ENCODE assay signal across 8 cellular contexts in genomic region chr1:77126309-77126708, GRCh38.
DNase-seq lines count a peak whose midpoint lies in the region; ATAC-seq, FAIRE-seq and TF ChIP-seq lines count a peak whose summit lies in the region.

No MANE protein-coding gene starts in this region.

- H3K4me3 Mint-ChIP-seq in activated T-cell treated with anti-CD3 and anti-CD28 coated beads, Interleukin-2, amount 50 U/mL, for 72 hours, result no peak overlapping the region
- no peak overlapping the region for H3K4me3 Mint-ChIP-seq in nephron

- DNase-seq in activated T-cell treated with anti-CD3 and anti-CD28 coated beads, Interleukin-2, amount 50 U/mL, for 72 hours, result peak in 1 of 2 donors; percentile 9
- no peak for DNase-seq in activated T-cell treated with anti-CD3 and anti-CD28 coated beads for 4 hours
- peak; percentile 69 for DNase-seq in M059J (ENCODE audit: low read depth)
- peak; percentile 50 for DNase-seq in RCC 7860 (ENCODE audit: low spot score)
- peak; percentile 35 for DNase-seq in epidermal melanocyte (ENCODE audit: insufficient read length, low spot score)
- DNase-seq in NCI-H2029 (lab: John Stamatoyannopoulos, UW), result no peak

- no peaks in the 10 kb centered on the region for H3K9me3 Mint-ChIP-seq in activated T-cell treated with anti-CD3 and anti-CD28 coated beads, Interleukin-2, amount 50 U/mL, for 72 hours
- H3K9me3 Mint-ChIP-seq in nephron, result no peaks in the 10 kb centered on the region

- H3K27ac Mint-ChIP-seq in activated T-cell treated with anti-CD3 and anti-CD28 coated beads, Interleukin-2, amount 50 U/mL, for 72 hours, result peak overlapping the region; percentile 20
- no peak overlapping the region for H3K27ac Mint-ChIP-seq in nephron

- peaks cover 0 to 2% of the 10 kb centered on the region in 2 donors for H3K36me3 Mint-ChIP-seq in activated T-cell treated with anti-CD3 and anti-CD28 coated beads, Interleukin-2, amount 50 U/mL, for 72 hours (ENCODE audit: insufficient read depth in 2 of 2)
- no peaks in the 10 kb centered on the region for H3K36me3 Mint-ChIP-seq in nephron (ENCODE audit: low read depth)

- TF ChIP-seq CTCF in nephron (IDR thresholded peaks at IDR 0.05; ENCODE audit: unreplicated experiment in 3 of 3), result peak; percentile 68 to 78 (median 78)

- FAIRE-seq in RCC 7860 (lab: Jason Lieb, UNC), result peak; percentile 40

- no peaks in the 10 kb centered on the region for H3K4me1 Mint-ChIP-seq in activated T-cell treated with anti-CD3 and anti-CD28 coated beads, Interleukin-2, amount 50 U/mL, for 72 hours (ENCODE audit: low read depth)
- peaks cover 11% of the 10 kb centered on the region for H3K4me1 Mint-ChIP-seq in nephron

- no peaks in the 10 kb centered on the region for H3K27me3 Mint-ChIP-seq in activated T-cell treated with anti-CD3 and anti-CD28 coated beads, Interleukin-2, amount 50 U/mL, for 72 hours (ENCODE audit: low read depth)
- no peaks in the 10 kb centered on the region for H3K27me3 Mint-ChIP-seq in nephron (ENCODE audit: low read depth)

- ATAC-seq in activated T-cell treated with anti-CD3 and anti-CD28 coated beads, Interleukin-2, amount 50 U/mL, for 72 hours (replicated peaks in 1 of 2), result peak in 1 of 2 donors; percentile 57
- peak; percentile 74 for ATAC-seq in GM21737 (IDR thresholded peaks at IDR 0.05; ENCODE audit: unreplicated experiment)

Comparison
In these comparisons a context has a peak if more than half of its experiments do, and no peak if none do; other contexts are left out.
1. DNase-seq: peak in M059J (single experiment), RCC 7860 (single experiment) and epidermal melanocyte (single experiment); none in activated T-cell treated with anti-CD3 and anti-CD28 coated beads for 4 hours (single experiment) and NCI-H2029 (single experiment).